10 cellular contexts compared by ENCODE assay signal in genomic region chr13:20945952-20946383, GRCh38. TPM values are rescaled to one million over a fixed set of nuclear protein-coding genes. Genes with fewer than 3 reads are reported as not detected.
DNase-seq lines count a peak whose midpoint lies in the region; ATAC-seq and TF ChIP-seq lines count a peak whose summit lies in the region.
"Had no signal": no experiment of that assay in that cellular context is flagged by ENCODE, and none has a peak within 500 bp of the region (broad histone marks: within the 10 kb centered on the region; RNA-seq: fewer than 3 reads in every experiment).

No MANE protein-coding gene starts in this region.

- H4K8ac ChIP-seq in mesendoderm (ENCODE audit: low read depth, low read length) = no peak overlapping the region

- TF ChIP-seq CTCF in Loucy (conservative IDR thresholded peaks at IDR 0.05; ENCODE audit: low read length) = no peak
- no peak for TF ChIP-seq CTCF in GM20000 (IDR thresholded peaks at IDR 0.05; ENCODE audit: extremely low read depth, missing control alignments)

- H4K5ac ChIP-seq in mesendoderm (ENCODE audit: low read length) = no peak overlapping the region

- H3K4me2 ChIP-seq in Loucy (ENCODE audit: low read depth, low read length, poor library complexity, severe bottlenecking) = no peak overlapping the region
- peak overlapping the region; percentile 35 for H3K4me2 ChIP-seq in mesendoderm (ENCODE audit: low read length)

- no peak overlapping the region for H2BK5ac ChIP-seq in mesendoderm (ENCODE audit: low read length)

- ATAC-seq in HG02798 (IDR thresholded peaks at IDR 0.05; ENCODE audit: poor library complexity, unreplicated experiment) = no peak

- H3K27me3 ChIP-seq in ACC112 (ENCODE audit: insufficient read depth, low read length) (no peaks in the 10 kb centered on the region), Loucy (ENCODE audit: insufficient read depth, low read length, poor library complexity, severe bottlenecking) (no peaks in the 10 kb centered on the region), mesendoderm (ENCODE audit: insufficient read depth, low read length, poor library complexity) (no peaks in the 10 kb centered on the region)

- no peak overlapping the region for H2BK120ac ChIP-seq in mesendoderm (ENCODE audit: low read depth, low read length)

- no peaks in the 10 kb centered on the region for H3K9me3 ChIP-seq in Loucy (ENCODE audit: insufficient read depth, low read depth, low read length)

- peak overlapping the region; percentile 77 for H3K56ac ChIP-seq in mesendoderm (ENCODE audit: low read length)

- no peak overlapping the region for H2AK5ac ChIP-seq in mesendoderm (ENCODE audit: low read length)

- H3K27me3 Mint-ChIP-seq in dendritic cell treated with granulocyte-macrophage colony-stimulating factor and Interleukin-4, amounts not matched to agents 40 ng/mL and 50 ng/mL, for 4 days = peaks cover 19% of the 10 kb centered on the region

- H3K79me1 ChIP-seq in mesendoderm (ENCODE audit: low read length) = no peaks in the 10 kb centered on the region

- no peaks in the 10 kb centered on the region for H4K20me1 ChIP-seq in Loucy (ENCODE audit: insufficient read depth, low read length, poor library complexity, severe bottlenecking)

- H3K36me3 ChIP-seq in ACC112 (ENCODE audit: insufficient read depth, low read length) (no peaks in the 10 kb centered on the region), Loucy (ENCODE audit: insufficient read depth, low read length) (no peaks in the 10 kb centered on the region), mesendoderm (ENCODE audit: control insufficient read depth, insufficient read depth, low read length) (no peaks in the 10 kb centered on the region)

- H3K79me2 ChIP-seq in ACC112 (ENCODE audit: control insufficient read depth, insufficient read depth, low read length, unreplicated experiment) = no peaks in the 10 kb centered on the region
- H3K79me2 ChIP-seq in Loucy (ENCODE audit: insufficient read depth, low read length) = no peaks in the 10 kb centered on the region
- H3K79me2 ChIP-seq in mesendoderm (ENCODE audit: control insufficient read depth, insufficient read depth, low read length) = no peaks in the 10 kb centered on the region

- H3K4me3 ChIP-seq in ACC112 (ENCODE audit: low read depth, low read length) (peak overlapping the region; percentile 29; the same call in 1 of the 2 replicates), Loucy (ENCODE audit: low read length, poor library complexity, severe bottlenecking) (no peak overlapping the region), mesendoderm (ENCODE audit: low read length) (no peak overlapping the region)

- H3K4me1 ChIP-seq in ACC112 (ENCODE audit: control insufficient read depth, insufficient read depth, low read length, unreplicated experiment) = peaks cover 5% of the 10 kb centered on the region
- H3K4me1 ChIP-seq in Loucy (ENCODE audit: insufficient read depth, low read length, poor library complexity, severe bottlenecking) = no peaks in the 10 kb centered on the region
- no peaks in the 10 kb centered on the region for H3K4me1 ChIP-seq in mesendoderm (ENCODE audit: control insufficient read depth, low read depth, low read length)

- H3K4ac ChIP-seq in mesendoderm (ENCODE audit: low read depth, low read length) = no peak overlapping the region

- no peaks in the 10 kb centered on the region for H3K9me2 ChIP-seq in Loucy (replicated peaks; ENCODE audit: low read depth, low read length)

- H3K4me3 Mint-ChIP-seq in dendritic cell treated with granulocyte-macrophage colony-stimulating factor and Interleukin-4, amounts not matched to agents 40 ng/mL and 50 ng/mL, for 4 days = peak overlapping the region; percentile 53

- H2BK15ac ChIP-seq in mesendoderm (replicated peaks; ENCODE audit: low read depth) = no peak overlapping the region

- H2AFZ ChIP-seq in ACC112 (ENCODE audit: low read length, unreplicated experiment) = peak overlapping the region; percentile 56
- H2AFZ ChIP-seq in Loucy (ENCODE audit: low read length) = peak overlapping the region; percentile 36; the same call in 1 of the 2 replicates

- H3K27ac Mint-ChIP-seq in dendritic cell treated with granulocyte-macrophage colony-stimulating factor and Interleukin-4, amounts not matched to agents 40 ng/mL and 50 ng/mL, for 4 days = peak overlapping the region; percentile 21

- no peak overlapping the region for H3K23ac ChIP-seq in mesendoderm (ENCODE audit: low read length)

- DNase-seq in mesendoderm (no peak), GM20000 (ENCODE audit: low spot score) (no peak), DMS153 (lab: John Stamatoyannopoulos, UW) (no peak), COR-L47 (lab: John Stamatoyannopoulos, UW) (no peak)
- DNase-seq: NCI-H774 had no signal

- H3K9ac ChIP-seq in Loucy (ENCODE audit: low read depth, low read length, poor library complexity, severe bottlenecking) (no peak overlapping the region), mesendoderm (ENCODE audit: low read length) (peak overlapping the region; percentile 37)

- no peaks in the 10 kb centered on the region for H3K9me3 Mint-ChIP-seq in dendritic cell treated with granulocyte-macrophage colony-stimulating factor and Interleukin-4, amounts not matched to agents 40 ng/mL and 50 ng/mL, for 4 days

- H3K36me3 Mint-ChIP-seq in dendritic cell treated with granulocyte-macrophage colony-stimulating factor and Interleukin-4, amounts not matched to agents 40 ng/mL and 50 ng/mL, for 4 days (ENCODE audit: low read depth) = no peaks in the 10 kb centered on the region

- peaks cover 20% of the 10 kb centered on the region for H3K4me1 Mint-ChIP-seq in dendritic cell treated with granulocyte-macrophage colony-stimulating factor and Interleukin-4, amounts not matched to agents 40 ng/mL and 50 ng/mL, for 4 days (ENCODE audit: low read depth)

- no peak overlapping the region for H3K18ac ChIP-seq in mesendoderm (ENCODE audit: low read length)

- intact Hi-C loops in dendritic cell treated with granulocyte-macrophage colony-stimulating factor and Interleukin-4, amounts not matched to agents 40 ng/mL and 50 ng/mL, for 4 days (cut with micrococcal nuclease) = loop anchor here (2.0 to 10.0 kb wide), 2 partner anchors 119 to 189 kb away; partner anchors contain the start of gene LATS2

- WGBS in mesendoderm (ENCODE audit: extremely low coverage, insufficient coverage, low lambda C conversion rate) = no CpG with 5 or more reads among the region's 29 CpGs

- no peaks in the 10 kb centered on the region for H3F3A ChIP-seq in Loucy (ENCODE audit: low read depth)

- no peak overlapping the region for H3K27ac ChIP-seq in ACC112 (ENCODE audit: low read depth, low read length)
- no peak overlapping the region for H3K27ac ChIP-seq in mesendoderm (ENCODE audit: low read depth, low read length)
- H3K27ac ChIP-seq: skin epidermis had no signal

RNA-seq across cellular contexts. Expression of gene XPO4, which starts 43.4 kb away (rescaled TPM):
- polyA plus RNA-seq in mesendoderm (2013, experiment 1 of 2) = 19.6 TPM
- 18.9 TPM for polyA plus RNA-seq in mesendoderm (2013, experiment 2 of 2)
